Comparison of ENCODE assay signal across 1 cellular context in genomic region chr10:111126981-111127848, GRCh38.
TF ChIP-seq lines count a peak whose summit lies in the region.

No MANE protein-coding gene starts in this region.

TF ChIP-seq in K562, 482 proteins besides CTCF, POLR2A, EP300 and RAD21 (continued from another document):
- TF ChIP-seq RBFOX2 (IDR thresholded peaks at IDR 0.05; ENCODE audit: low read depth, low read length) = no peak
- TF ChIP-seq CREB3 (tag; conservative IDR thresholded peaks at IDR 0.05; ENCODE audit: low read depth) = no peak
- TF ChIP-seq HOMEZ (CRISPR knock-in tag; IDR thresholded peaks at IDR 0.05) = no peak
- peak; percentile 80 for TF ChIP-seq CBFA2T3 (IDR thresholded peaks at IDR 0.05)
- peak; percentile 56; the same call in 1 of the 2 replicates for TF ChIP-seq ARID1B (IDR thresholded peaks at IDR 0.05)
- TF ChIP-seq STAT5A (IDR thresholded peaks at IDR 0.05; ENCODE audit: borderline replicate concordance, low read length) = peak; percentile 36; the same call in 1 of the 2 replicates
- peak; percentile 27; the same call in 1 of the 2 replicates for TF ChIP-seq VEZF1 (CRISPR knock-in tag; IDR thresholded peaks at IDR 0.05)
- TF ChIP-seq FOSL1 (tag; conservative IDR thresholded peaks at IDR 0.05) = no peak
- TF ChIP-seq TCF3 (CRISPR knock-in tag; IDR thresholded peaks at IDR 0.05) = peak; percentile 54
- TF ChIP-seq ETV6 (IDR thresholded peaks at IDR 0.05; ENCODE audit: borderline replicate concordance in 1 of 2, low read depth in 2 of 2, low read length in 1 of 2) = peak in 1 of 2 experiments; percentile 40; a peak in 1 of 4 replicates
- TF ChIP-seq ETV6 (CRISPR knock-in tag; IDR thresholded peaks at IDR 0.05; ENCODE audit: borderline replicate concordance) = no peak
- peak; percentile 45; the same call in 1 of the 2 replicates for TF ChIP-seq POLR2AphosphoS5 (IDR thresholded peaks at IDR 0.05; ENCODE audit: control insufficient read depth, insufficient read depth, low read depth, low read length)
- no peak for TF ChIP-seq KDM4B (IDR thresholded peaks at IDR 0.05; ENCODE audit: borderline replicate concordance in 2 of 2, low read depth in 1 of 2)
- 0 out of 4 replicates have a peak, but pooled peaks of 1 of the 2 experiments have one; percentile 8 for TF ChIP-seq RCOR1 (IDR thresholded peaks at IDR 0.05; ENCODE audit: borderline replicate concordance in 1 of 2, low read depth in 2 of 2, low read length in 2 of 2)
- TF ChIP-seq ZNF134 (CRISPR knock-in tag; conservative IDR thresholded peaks at IDR 0.05) = peak; percentile 94
- TF ChIP-seq ZNF589 (CRISPR knock-in tag; IDR thresholded peaks at IDR 0.05; ENCODE audit: low read depth) = peak; percentile 59; the same call in 1 of the 2 replicates
- peak; percentile 75 for TF ChIP-seq TEAD4 (IDR thresholded peaks at IDR 0.05; ENCODE audit: low read length)
- no peak for TF ChIP-seq TEAD4 (CRISPR knock-in tag; IDR thresholded peaks at IDR 0.05; ENCODE audit: borderline replicate concordance)
- TF ChIP-seq CBFA2T2 (conservative IDR thresholded peaks at IDR 0.05) = peak; percentile 70
- TF ChIP-seq TAL1 (IDR thresholded peaks at IDR 0.05) = peak; percentile 56; the same call in 1 of the 2 replicates
- TF ChIP-seq HBP1 (CRISPR knock-in tag; IDR thresholded peaks at IDR 0.05) = no peak
